ENCODE assay signal across 16 cellular contexts in the genomic region with DNA sequence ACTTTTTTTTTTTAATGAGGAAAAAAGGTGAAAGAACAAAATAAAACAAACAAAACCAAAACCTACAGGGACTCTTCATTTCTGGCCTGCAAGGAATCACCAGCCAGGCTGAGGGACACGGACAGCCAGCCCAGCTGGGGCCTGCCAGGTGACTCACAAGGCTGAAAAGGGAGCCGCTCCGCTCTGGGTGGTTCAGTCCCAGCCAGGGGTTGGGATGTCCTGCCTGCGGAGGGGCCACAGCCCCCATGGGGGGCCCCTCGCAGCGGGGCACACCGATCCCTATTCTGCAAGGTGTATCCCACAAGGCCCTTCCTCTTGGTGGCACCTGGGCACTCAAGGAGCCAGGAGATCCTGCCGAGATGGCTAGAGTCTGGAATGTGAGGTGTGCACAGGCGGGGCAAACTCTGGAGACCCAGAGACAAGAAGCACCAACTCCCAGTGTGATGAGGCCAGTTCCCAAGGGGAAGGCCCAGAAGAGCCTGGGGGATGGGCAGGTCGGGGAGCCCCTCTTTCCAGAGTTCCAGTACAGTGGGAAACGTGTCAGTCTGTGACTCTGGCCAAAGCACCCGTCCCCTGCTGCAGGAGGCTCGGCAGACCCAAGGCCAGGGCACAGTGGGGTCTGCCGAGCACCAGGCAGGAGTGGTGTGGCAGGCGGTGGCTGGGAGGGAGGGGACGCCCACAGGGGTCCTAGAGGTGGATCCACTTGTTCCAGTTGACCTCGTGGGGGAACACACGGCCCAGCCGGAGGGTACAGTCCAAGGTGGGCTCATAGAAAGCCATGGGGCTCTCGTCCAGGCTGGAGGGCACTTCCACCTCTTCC. TPM values are rescaled to one million over a fixed set of nuclear protein-coding genes. Genes with fewer than 3 reads are reported as not detected.
DNase-seq lines count a peak whose midpoint lies in the region; ATAC-seq, FAIRE-seq and TF ChIP-seq lines count a peak whose summit lies in the region.
"Had no signal": no experiment of that assay in that cellular context is flagged by ENCODE, and none has a peak within 500 bp of the region (broad histone marks: within the 10 kb centered on the region; RNA-seq: fewer than 3 reads in every experiment).

No MANE protein-coding gene starts in this region.

- H3K27me3 ChIP-seq in HepG2 (ENCODE audit: control insufficient read depth in 1 of 2, insufficient read depth in 2 of 2, low read length in 2 of 2) (no peaks in the 10 kb centered on the region), right lobe of liver (no peaks in the 10 kb centered on the region), upper lobe of right lung (no peaks in the 10 kb centered on the region)
- H3K27me3 ChIP-seq: uterus had no signal

- CTCF ChIA-PET in HepG2 (lab: Yijun Ruan, JAX; ENCODE audit: low intra/inter-chr PET ratio, low total read pairs), result no interaction called here

- intact Hi-C loops in HepG2 (cut with micrococcal nuclease; ENCODE audit: unreplicated experiment), result no loop called here
- intact Hi-C loops in right lobe of liver (cut with DNase I), result loop anchor here in 1 of 2 donors (10.0 kb wide), 1 partner anchor 296 kb away; no protein-coding TSS in a partner anchor
- intact Hi-C loops in kidney (cut with DNase I), result no loop called here
- intact Hi-C loops in upper lobe of right lung (cut with DNase I), result no loop called here

- in situ Hi-C loops in HepG2 (cut with HindIII; ENCODE audit: extremely low pct_ligation_motif_present, low pct_unique_long_range_greater_than_20kb), result no loop called here

- H4K20me1 ChIP-seq in HepG2 (ENCODE audit: insufficient read depth, low read length), result no peaks in the 10 kb centered on the region

- peaks cover 56% of the 10 kb centered on the region for H3K4me1 Mint-ChIP-seq in central memory CD8-positive, alpha-beta T cell

- no peaks in the 10 kb centered on the region for H3K27me3 Mint-ChIP-seq in central memory CD8-positive, alpha-beta T cell

- H3K4me3 ChIP-seq in HepG2 (replicated peaks in 1 of 3; ENCODE audit: insufficient read depth in 1 of 3, low read depth in 2 of 3, low read length in 3 of 3), result no peak overlapping the region
- H3K4me3 ChIP-seq in right lobe of liver, result no peak overlapping the region
- no peak overlapping the region for H3K4me3 ChIP-seq in kidney (ENCODE audit: low read length in 2 of 2)
- no peak overlapping the region for H3K4me3 ChIP-seq in upper lobe of right lung
- H3K4me3 ChIP-seq: mucosa of descending colon, uterus had no signal

- H3K36me3 ChIP-seq in HepG2 (replicated peaks in 1 of 2; ENCODE audit: control insufficient read depth in 1 of 2, insufficient read depth in 2 of 2, low read length in 2 of 2) (peaks cover 42 to 62% of the 10 kb centered on the region in 2 experiments), right lobe of liver (peaks cover 0 to 51% (median 7%) of the 10 kb centered on the region in 4 donors), kidney (ENCODE audit: control insufficient read depth in 1 of 2, insufficient read depth in 2 of 2, low read length in 2 of 2) (peaks cover 16 to 37% of the 10 kb centered on the region in 2 donors), upper lobe of right lung (peaks cover 62% of the 10 kb centered on the region)
- H3K36me3 ChIP-seq: uterus had no signal

- no peak for DNase-seq in HepG2 (ENCODE audit: low spot score)
- no peak for DNase-seq in right lobe of liver
- DNase-seq in central memory CD8-positive, alpha-beta T cell (ENCODE audit: low spot score in 2 of 2), result no peak
- peak; percentile 58 for DNase-seq in kidney
- DNase-seq in upper lobe of right lung, result no peak
- no peak for DNase-seq in GDM1 (lab: John Stamatoyannopoulos, UW)
- DNase-seq in KG1 (lab: John Stamatoyannopoulos, UW), result no peak
- no peak for DNase-seq in NCI-H446 (lab: John Stamatoyannopoulos, UW)
- DNase-seq: activated CD4-positive, alpha-beta T cell treated with anti-CD3 and anti-CD28 coated beads, Interleukin-2, amount 50 U/mL, for 4 hours; COR-L47; effector CD4-positive, alpha-beta T cell; HCEC 1CT; KBM-7; uterus had no signal

- TF ChIP-seq POLR2A in HepG2 (IDR thresholded peaks at IDR 0.05; ENCODE audit: insufficient read depth in 1 of 2, low read depth in 2 of 2, low read length in 2 of 2) (no peak), right lobe of liver (IDR thresholded peaks at IDR 0.05) (no peak)

- no peak overlapping the region for H2AFZ ChIP-seq in HepG2 (ENCODE audit: low read length)

- TF ChIP-seq CTCF in HepG2 (CRISPR knock-in tag; IDR thresholded peaks at IDR 0.05), result no peak
- TF ChIP-seq CTCF in right lobe of liver (IDR thresholded peaks at IDR 0.05), result no peak
- no peak for TF ChIP-seq CTCF in kidney (IDR thresholded peaks at IDR 0.05; ENCODE audit: borderline replicate concordance, extremely low read depth, insufficient read depth)
- TF ChIP-seq CTCF in upper lobe of right lung (IDR thresholded peaks at IDR 0.05), result no peak

- H3K36me3 Mint-ChIP-seq in central memory CD8-positive, alpha-beta T cell (ENCODE audit: insufficient read depth), result peaks cover 33% of the 10 kb centered on the region

- 97% methylated on average over 19 of the region's 20 CpGs for WGBS in HepG2 (ENCODE audit: low lambda C conversion rate)
- 100% methylated on average over 2 of the region's 20 CpGs for WGBS in right lobe of liver (ENCODE audit: insufficient coverage, low coverage, low lambda C conversion rate, missing lambda C conversion rate)

- POLR2A ChIA-PET in HepG2 (lab: Yijun Ruan, JAX), result no interaction called here

- H3K9me3 ChIP-seq in HepG2 (ENCODE audit: low read length) (no peaks in the 10 kb centered on the region), right lobe of liver (no peaks in the 10 kb centered on the region), kidney (ENCODE audit: control insufficient read depth in 1 of 2, low read length in 2 of 2) (no peaks in the 10 kb centered on the region), upper lobe of right lung (no peaks in the 10 kb centered on the region)
- H3K9me3 ChIP-seq: mucosa of descending colon, uterus had no signal

- FAIRE-seq in HepG2 (lab: Jason Lieb, UNC) (no peak), kidney (lab: Jason Lieb, UNC) (no peak)

- H3K9ac ChIP-seq in HepG2 (ENCODE audit: insufficient read depth, low read depth, low read length) (no peak overlapping the region), kidney (ENCODE audit: low read length in 2 of 2) (no peak overlapping the region)

- H3K9me3 Mint-ChIP-seq in central memory CD8-positive, alpha-beta T cell, result no peaks in the 10 kb centered on the region
- H3K9me3 Mint-ChIP-seq: activated T-helper 1 cell treated with anti-CD3 and anti-CD28 coated beads, Interleukin-12 subunit alpha, Interleukin-12 subunit beta, Interleukin-2, Interleukin-4 antibody, amounts not matched to agents 30 ng/mL and 10 ng/mL and 1 ng/mL, durations not matched to agents 14 hours and 24 hours and 36 hours had no signal

- TF ChIP-seq EP300 in HepG2 (IDR thresholded peaks at IDR 0.05; ENCODE audit: low read depth in 2 of 2, low read length in 2 of 2), result no peak
- no peak for TF ChIP-seq EP300 in HepG2 (CRISPR knock-in tag; IDR thresholded peaks at IDR 0.05; ENCODE audit: borderline replicate concordance)

- H3K79me2 ChIP-seq in HepG2 (ENCODE audit: insufficient read depth, low read length), result no peaks in the 10 kb centered on the region

- H3K4me2 ChIP-seq in HepG2 (ENCODE audit: low read depth, low read length), result no peak overlapping the region

- no peak for TF ChIP-seq RAD21 in HepG2 (CRISPR knock-in tag; IDR thresholded peaks at IDR 0.05)

- no peaks in the 10 kb centered on the region for H3K4me1 ChIP-seq in HepG2 (ENCODE audit: insufficient read depth, low read length)
- H3K4me1 ChIP-seq in right lobe of liver, result no peaks in the 10 kb centered on the region
- peaks cover 9 to 10% of the 10 kb centered on the region in 2 donors for H3K4me1 ChIP-seq in kidney (ENCODE audit: control insufficient read depth in 1 of 2, insufficient read depth in 1 of 2, low read depth in 1 of 2, low read length in 2 of 2)
- H3K4me1 ChIP-seq in upper lobe of right lung, result peaks cover 12% of the 10 kb centered on the region
- H3K4me1 ChIP-seq: uterus had no signal

- no TSS peak for BruUV-seq in HepG2 (replicated peaks; lab: Mats Ljungman, UMichigan)

- H3K27ac ChIP-seq in HepG2 (ENCODE audit: extremely low read length, insufficient read depth, low read length) (no peak overlapping the region), right lobe of liver (no peak overlapping the region), kidney (ENCODE audit: low read depth in 2 of 2, low read length in 2 of 2) (no peak overlapping the region), upper lobe of right lung (peak overlapping the region; percentile 3)
- H3K27ac ChIP-seq: uterus had no signal

- ATAC-seq in HepG2 (no peak), right lobe of liver (no peak), upper lobe of right lung (no peak)
- no peak for ATAC-seq in central memory CD8-positive, alpha-beta T cell (replicated peaks; ENCODE audit: extremely low read depth, poor library complexity, severe bottlenecking)
- ATAC-seq: mucosa of descending colon had no signal

- H3K27ac Mint-ChIP-seq in central memory CD8-positive, alpha-beta T cell (ENCODE audit: low read depth), result peak overlapping the region; percentile 16
- H3K27ac Mint-ChIP-seq: activated T-helper 1 cell treated with anti-CD3 and anti-CD28 coated beads, Interleukin-12 subunit alpha, Interleukin-12 subunit beta, Interleukin-2, Interleukin-4 antibody, amounts not matched to agents 30 ng/mL and 10 ng/mL and 1 ng/mL, durations not matched to agents 14 hours and 24 hours and 36 hours had no signal

- peak overlapping the region; percentile 53 for H3K4me3 Mint-ChIP-seq in central memory CD8-positive, alpha-beta T cell
- H3K4me3 Mint-ChIP-seq: activated T-helper 1 cell treated with anti-CD3 and anti-CD28 coated beads, Interleukin-12 subunit alpha, Interleukin-12 subunit beta, Interleukin-2, Interleukin-4 antibody, amounts not matched to agents 30 ng/mL and 10 ng/mL and 1 ng/mL, durations not matched to agents 14 hours and 24 hours and 36 hours had no signal

RNA-seq across cellular contexts. Expression of gene IL21R, which starts 58.9 kb away (rescaled TPM):
- total RNA-seq in HepG2 (2016; rRNA removed; fragmentation: Illumina TruSeq; extraction: Trizol) (0.17 and 0.64 TPM in 2 replicates), right lobe of liver (1 to 10 TPM in 1 of 6 experiments, under 1 TPM in 5; 0.09 to 1.3 (median 0.31) TPM), kidney (3.0 TPM), upper lobe of right lung (3.9 TPM)
- total RNA-seq in HepG2 (2016; cell fraction: cytosol; rRNA removed; fragmentation: Illumina TruSeq; extraction: Trizol; ENCODE audit: low read depth), result not detected in 2 replicates
- total RNA-seq in HepG2 (2016; cell fraction: insoluble cytoplasmic fraction; rRNA removed; fragmentation: Illumina TruSeq; extraction: Trizol), result 0.22 and 0.43 TPM in 2 replicates
- total RNA-seq in HepG2 (2016; cell fraction: membrane; rRNA removed; fragmentation: Illumina TruSeq; extraction: Trizol), result 0.22 and 0.45 TPM in 2 replicates
- 0.28 and 0.40 TPM in 2 replicates for total RNA-seq in HepG2 (2016; cell fraction: nucleus; rRNA removed; fragmentation: Illumina TruSeq; extraction: Trizol)
- polyA plus RNA-seq in HepG2 (2011; rRNA removed) (0.49 and 1.6 TPM in 2 replicates), kidney (ENCODE audit: insufficient read depth, low read depth, low replicate concordance) (0.65 TPM)
- 0.62 and 1.4 TPM in 2 replicates for polyA plus RNA-seq in HepG2 (2011; cell fraction: cytosol; rRNA removed)
- 0.34 and 1.6 TPM in 2 replicates for polyA plus RNA-seq in HepG2 (2011; cell fraction: nucleus; rRNA removed)
- 1.1 and 2.8 TPM in 2 replicates for polyA plus RNA-seq in HepG2 (2012)
- polyA plus RNA-seq in HepG2 (2016; cell fraction: cytosol; fragmentation: Illumina TruSeq; extraction: Trizol; ENCODE audit: low read depth), result 0.07 and 0.09 TPM in 2 replicates
- polyA plus RNA-seq in HepG2 (2016; cell fraction: insoluble cytoplasmic fraction; fragmentation: Illumina TruSeq; extraction: Trizol; ENCODE audit: low read depth), result 0.14 and 0.21 TPM in 2 replicates
- polyA plus RNA-seq in HepG2 (2016; cell fraction: membrane; fragmentation: Illumina TruSeq; extraction: Trizol; ENCODE audit: low read depth), result 0.06 and 0.12 TPM in 2 replicates
- polyA plus RNA-seq in HepG2 (2016; cell fraction: nucleus; fragmentation: Illumina TruSeq; extraction: Trizol; ENCODE audit: insufficient read depth, low read depth), result 0.35 and 0.56 TPM in 2 replicates
- polyA minus RNA-seq in HepG2 (2011; rRNA and poly(A)+ RNA removed; ENCODE audit: low replicate concordance), result 0.56 and 3.1 TPM in 2 replicates
- 0.88 and 1.1 TPM in 2 replicates for polyA minus RNA-seq in HepG2 (2011; cell fraction: cytosol; rRNA and poly(A)+ RNA removed)
- polyA minus RNA-seq in HepG2 (2011; cell fraction: nucleus; rRNA and poly(A)+ RNA removed), result 0.26 and 0.87 TPM in 2 replicates
